In the genomic region with DNA sequence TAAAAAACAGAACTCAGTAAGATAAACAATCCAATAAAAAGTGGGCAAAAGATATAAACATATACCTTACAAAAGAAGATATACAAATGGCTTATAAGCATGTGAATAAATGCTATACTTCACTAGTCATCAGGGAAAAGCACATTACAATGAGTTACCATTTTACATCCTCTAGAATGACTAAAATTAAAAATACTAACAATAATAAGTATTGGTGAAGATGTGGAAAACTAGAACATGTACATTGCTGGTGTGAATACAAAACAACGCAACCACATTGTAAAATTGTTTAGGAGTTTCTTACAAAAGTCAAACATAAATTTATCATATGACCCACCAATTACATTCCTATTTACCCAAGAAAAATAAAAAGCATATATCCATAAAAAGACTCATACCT, we compare ENCODE assay signal across 21 cellular contexts.
A peak's percentile ranks its signal among the peaks of the same experiment; 100 is the strongest.
DNase-seq lines count a peak whose midpoint lies in the region; ATAC-seq, FAIRE-seq and TF ChIP-seq lines count a peak whose summit lies in the region.
"Had no signal": no experiment of that assay in that cellular context is flagged by ENCODE, and none has a peak within 500 bp of the region (broad histone marks: within the 10 kb centered on the region; RNA-seq: fewer than 3 reads in every experiment).

No MANE protein-coding gene starts in this region.

- DNase-seq in K562 (ENCODE audit: extremely low read depth in 1 of 4, low spot score in 3 of 4) (no peak), pancreas (no peak), NCI-H2227 treated with DMSO at 0.1 percent for 48 hours (lab: John Stamatoyannopoulos, UW) (no peak), spleen (no peak)
- DNase-seq: 8988T; ACHN; BE2C; C1 segment of cervical spinal cord; CD4-positive, alpha-beta memory T cell; CD4-positive, CD25-positive, alpha-beta regulatory T cell; CD8-positive, alpha-beta memory T cell; COR-L47; DMS79 treated with DMSO at 0.1 percent for 48 hours; GF-D8 had no signal

- in situ Hi-C loops in K562 (cut with MboI): no loop called here

- FAIRE-seq in K562 (lab: Jason Lieb, UNC) (no peak), pancreas (lab: Jason Lieb, UNC) (peak; percentile 20)
- FAIRE-seq: A204.1, G401.6, GM12891, GM19239 had no signal

- no peak overlapping the region for H3K4me2 ChIP-seq in K562 (ENCODE audit: insufficient read depth, low read length)
- H3K4me2 ChIP-seq: BLaER1 had no signal

- H3K27ac ChIP-seq in HEK293 (ENCODE audit: extremely low read depth, low read depth, low read length) (no peak overlapping the region), K562 (ENCODE audit: extremely low read depth, low read depth, low read length) (no peak overlapping the region), pancreas (no peak overlapping the region), spleen (no peak overlapping the region)
- H3K27ac ChIP-seq: BLaER1 had no signal

- CTCF ChIA-PET in HEK293 (lab: Yijun Ruan, JAX): no interaction called here
- CTCF ChIA-PET in K562 (lab: Yijun Ruan, JAX; ENCODE audit: low intra/inter-chr PET ratio): no interaction called here

- TF ChIP-seq POLR2A in K562 (conservative IDR thresholded peaks at IDR 0.05) (no peak), spleen (IDR thresholded peaks at IDR 0.05) (no peak)

- H3K9me1 ChIP-seq in K562 (ENCODE audit: control insufficient read depth, insufficient read depth, low read length): no peaks in the 10 kb centered on the region

- peaks cover 3% of the 10 kb centered on the region; the same call in 1 of the 2 replicates for H3K4me1 ChIP-seq in HEK293 (ENCODE audit: control insufficient read depth, insufficient read depth, low read length)
- no peaks in the 10 kb centered on the region for H3K4me1 ChIP-seq in K562 (replicated peaks in 1 of 2; ENCODE audit: control insufficient read depth in 2 of 2, insufficient read depth in 2 of 2, low read length in 2 of 2)
- H3K4me1 ChIP-seq in pancreas: peaks cover 5 to 33% (median 11%) of the 10 kb centered on the region in 3 donors
- H3K4me1 ChIP-seq in spleen: no peaks in the 10 kb centered on the region
- H3K4me1 ChIP-seq: BE2C, BLaER1 had no signal

- intact Hi-C loops in K562 (cut with micrococcal nuclease): no loop called here
- intact Hi-C loops in pancreas (cut with DNase I): no loop called here
- intact Hi-C loops in spleen (cut with DNase I; ENCODE audit: low total_unique reads): no loop called here

- 100% methylated on average over 1 of the region's 1 CpG for WGBS in K562 (ENCODE audit: insufficient coverage, low coverage, missing lambda C conversion rate)
- 96 to 100% methylated on average over 1 of the region's 1 CpG for WGBS in pancreas, 2 donors
- WGBS in spleen, 5 donors: 96 to 100% (median 98%) methylated on average over 1 of the region's 1 CpG

- TF ChIP-seq EP300 in K562 (IDR thresholded peaks at IDR 0.05; ENCODE audit: low read length): no peak

- no peak for ATAC-seq in K562
- no peak for ATAC-seq in pancreas
- no peak for ATAC-seq in HG02981 (IDR thresholded peaks at IDR 0.05; ENCODE audit: unreplicated experiment)

- H2AFZ ChIP-seq in K562 (ENCODE audit: low read depth, low read length): no peak overlapping the region

- no peaks in the 10 kb centered on the region; the same call in 1 of the 2 replicates for H4K20me1 ChIP-seq in K562 (replicated peaks; ENCODE audit: control insufficient read depth, insufficient read depth, low read length)
- H4K20me1 ChIP-seq: BLaER1 had no signal

- H3K36me3 ChIP-seq in HEK293 (ENCODE audit: control insufficient read depth in 2 of 2, insufficient read depth in 1 of 2, low read length in 2 of 2): no peaks in the 10 kb centered on the region; a peak in 1 of 3 replicates
- no peaks in the 10 kb centered on the region for H3K36me3 ChIP-seq in K562 (ENCODE audit: control insufficient read depth, insufficient read depth, low read length)
- H3K36me3 ChIP-seq in pancreas: no peaks in the 10 kb centered on the region
- H3K36me3 ChIP-seq in spleen: no peaks in the 10 kb centered on the region
- H3K36me3 ChIP-seq: BE2C, BLaER1 had no signal

- no peaks in the 10 kb centered on the region; the same call in 1 of the 2 replicates for H3K9me3 ChIP-seq in HEK293 (ENCODE audit: control insufficient read depth, insufficient read depth, low read depth, low read length)
- no peaks in the 10 kb centered on the region for H3K9me3 ChIP-seq in K562 (replicated peaks; ENCODE audit: control insufficient read depth, insufficient read depth, low read depth, low read length)
- H3K9me3 ChIP-seq in pancreas: no peaks in the 10 kb centered on the region
- peaks cover 0 to 13% (median 6%) of the 10 kb centered on the region in 8 donors for H3K9me3 ChIP-seq in spleen
- H3K9me3 ChIP-seq: BE2C had no signal

- no peak overlapping the region for H3K9ac ChIP-seq in K562 (ENCODE audit: insufficient read depth in 1 of 2, low read depth in 2 of 2, low read length in 2 of 2)
- H3K9ac ChIP-seq: BLaER1 had no signal

- POLR2A ChIA-PET in HEK293 (lab: Yijun Ruan, JAX) (no interaction called here), K562 (lab: Yijun Ruan, JAX) (no interaction called here)

- BruUV-seq in K562 (replicated peaks; lab: Mats Ljungman, UMichigan): no TSS peak

- H3K27me3 ChIP-seq in K562 (ENCODE audit: control insufficient read depth in 2 of 2, insufficient read depth in 2 of 2, low read length in 2 of 2) (no peaks in the 10 kb centered on the region), pancreas (no peaks in the 10 kb centered on the region), spleen (replicated peaks in 1 of 7) (no peaks in the 10 kb centered on the region)
- H3K27me3 ChIP-seq: BE2C, BLaER1 had no signal

- TF ChIP-seq CTCF in HEK293 (tag by site-specific recombination; IDR thresholded peaks at IDR 0.05) (no peak), K562 (IDR thresholded peaks at IDR 0.05 in 2 of 3, conservative IDR thresholded peaks at IDR 0.05 in 1 of 3; ENCODE audit: insufficient read depth in 2 of 3, low read depth in 1 of 3, low read length in 3 of 3) (no peak), pancreas (IDR thresholded peaks at IDR 0.05) (no peak), spleen (IDR thresholded peaks at IDR 0.05 in 8 of 11, conservative IDR thresholded peaks at IDR 0.05 in 3 of 11) (no peak)

- no peak overlapping the region for H3K4me3 ChIP-seq in HEK293 (ENCODE audit: low read depth, low read length)
- no peak overlapping the region for H3K4me3 ChIP-seq in K562
- no peak overlapping the region for H3K4me3 ChIP-seq in pancreas
- H3K4me3 ChIP-seq in spleen: no peak overlapping the region
- H3K4me3 ChIP-seq: BLaER1 had no signal

- no peak for TF ChIP-seq RAD21 in K562 (CRISPR knock-in tag; conservative IDR thresholded peaks at IDR 0.05 in 1 of 2, IDR thresholded peaks at IDR 0.05 in 1 of 2)

- H3K79me2 ChIP-seq in K562 (ENCODE audit: control insufficient read depth, insufficient read depth, low read length): no peaks in the 10 kb centered on the region

TF ChIP-seq in HEK293, 187 proteins besides CTCF, POLR2A, EP300 and RAD21:
- TF ChIP-seq ZNF621 (tag by site-specific recombination; IDR thresholded peaks at IDR 0.05): no peak
- TF ChIP-seq ZNF555 (tag by site-specific recombination; conservative IDR thresholded peaks at IDR 0.05): no peak
- no peak for TF ChIP-seq ZNF596 (tag by site-specific recombination; IDR thresholded peaks at IDR 0.05)
- no peak for TF ChIP-seq GLI4 (tag by site-specific recombination; IDR thresholded peaks at IDR 0.05)
- TF ChIP-seq, protein P1, sequence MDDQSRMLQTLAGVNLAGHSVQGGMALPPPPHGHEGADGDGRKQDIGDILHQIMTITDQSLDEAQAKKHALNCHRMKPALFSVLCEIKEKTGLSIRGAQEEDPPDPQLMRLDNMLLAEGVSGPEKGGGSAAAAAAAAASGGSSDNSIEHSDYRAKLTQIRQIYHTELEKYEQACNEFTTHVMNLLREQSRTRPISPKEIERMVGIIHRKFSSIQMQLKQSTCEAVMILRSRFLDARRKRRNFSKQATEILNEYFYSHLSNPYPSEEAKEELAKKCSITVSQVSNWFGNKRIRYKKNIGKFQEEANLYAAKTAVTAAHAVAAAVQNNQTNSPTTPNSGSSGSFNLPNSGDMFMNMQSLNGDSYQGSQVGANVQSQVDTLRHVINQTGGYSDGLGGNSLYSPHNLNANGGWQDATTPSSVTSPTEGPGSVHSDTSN (CRISPR knock-in tag; IDR thresholded peaks at IDR 0.05): no peak
- peak; percentile 99 for TF ChIP-seq ZNF184 (tag by site-specific recombination; IDR thresholded peaks at IDR 0.05)
- TF ChIP-seq SP7 (tag by site-specific recombination; IDR thresholded peaks at IDR 0.05): no peak

TF ChIP-seq in K562, 482 proteins besides CTCF, POLR2A, EP300 and RAD21:
- no peak for TF ChIP-seq GTF2E2 (tag; IDR thresholded peaks at IDR 0.05)
- no peak for TF ChIP-seq MIER1 (IDR thresholded peaks at IDR 0.05; ENCODE audit: low read depth)
- peak; percentile 46 for TF ChIP-seq RBM25 (IDR thresholded peaks at IDR 0.05; ENCODE audit: low read depth, low read length, severe bottlenecking)
TF ChIP-seq in K562: peak in this region for 1.
